In genomic region chr10:62502995-62503613, GRCh38 we compare ENCODE assay signal across 17 cellular contexts.
A peak's percentile ranks its signal among the peaks of the same experiment; 100 is the strongest.
DNase-seq lines count a peak whose midpoint lies in the region; ATAC-seq and TF ChIP-seq lines count a peak whose summit lies in the region.
"Had no signal": no experiment of that assay in that cellular context is flagged by ENCODE, and none has a peak within 500 bp of the region (broad histone marks: within the 10 kb centered on the region; RNA-seq: fewer than 3 reads in every experiment).

No MANE protein-coding gene starts in this region.

- H3K27ac ChIP-seq in right atrium auricular region = no peak overlapping the region
- H3K27ac ChIP-seq: colonic mucosa, VCaP had no signal

- H3K9me3 ChIP-seq in right atrium auricular region = no peaks in the 10 kb centered on the region
- H3K9me3 ChIP-seq: colonic mucosa had no signal

- DNase-seq in Right ventricle myocardium inferior (ENCODE audit: missing footprints) (no peak), right atrium auricular region (ENCODE audit: low spot score) (no peak), NOMO-1 treated with DMSO at 0.1 percent for 48 hours (lab: John Stamatoyannopoulos, UW; ENCODE audit: unreplicated experiment) (peak; percentile 80), fibroblast of the aortic adventitia (ENCODE audit: low read depth) (peak; percentile 32), stromal cell of bone marrow (ENCODE audit: low read depth) (peak; percentile 37), NCI-H2227 (lab: John Stamatoyannopoulos, UW; ENCODE audit: unreplicated experiment) (no peak), NCI-H446 (lab: John Stamatoyannopoulos, UW) (no peak)
- DNase-seq: activated CD4-positive, alpha-beta T cell treated with anti-CD3 and anti-CD28 coated beads, Interleukin-2, amount 50 U/mL, for 48 hours; activated naive CD4-positive, alpha-beta T cell treated with anti-CD3 and anti-CD28 coated beads for 36 hours; activated T-cell treated with anti-CD3 and anti-CD28 coated beads, Interleukin-2, amount 50 U/mL, for 1 hour; colonic mucosa; NCI-H1105; NCI-H748 treated with DMSO at 0.1 percent for 48 hours; stimulated activated naive CD4-positive, alpha-beta T cell treated with Interleukin-2 at 50 U/mL for 16 hours; T-cell had no signal

- no peaks in the 10 kb centered on the region for H3K36me3 ChIP-seq in right atrium auricular region
- H3K36me3 ChIP-seq: colonic mucosa had no signal

- intact Hi-C loops in Right ventricle myocardium inferior (cut with DNase I) = no loop called here

- no peak for TF ChIP-seq CTCF in right atrium auricular region (IDR thresholded peaks at IDR 0.05)
- no peak for TF ChIP-seq CTCF in fibroblast of the aortic adventitia (IDR thresholded peaks at IDR 0.05; ENCODE audit: insufficient read depth, low read length)

- H3K4me3 ChIP-seq in right atrium auricular region (no peak overlapping the region), fibroblast of the aortic adventitia (ENCODE audit: low read depth, low read length) (no peak overlapping the region)
- H3K4me3 ChIP-seq: colonic mucosa had no signal

- H3K27me3 ChIP-seq in right atrium auricular region = no peaks in the 10 kb centered on the region
- H3K27me3 ChIP-seq: colonic mucosa had no signal

- H3K4me1 ChIP-seq in right atrium auricular region = no peaks in the 10 kb centered on the region
- H3K4me1 ChIP-seq: colonic mucosa had no signal

- ATAC-seq in Right ventricle myocardium inferior (peak; percentile 56), HG02870 (IDR thresholded peaks at IDR 0.05; ENCODE audit: unreplicated experiment) (no peak)
- ATAC-seq: T-cell had no signal

Comparison
In these comparisons a context has a peak if more than half of its experiments do, and no peak if none do; other contexts are left out.
1. DNase-seq: peak in NOMO-1 treated with DMSO at 0.1 percent for 48 hours (single experiment), fibroblast of the aortic adventitia (single experiment) and stromal cell of bone marrow (single experiment); none in Right ventricle myocardium inferior (single experiment), right atrium auricular region (single experiment), NCI-H2227 (single experiment) and NCI-H446 (0 of 2).